ENCODE assay signal across 1 cellular context in the genomic region with DNA sequence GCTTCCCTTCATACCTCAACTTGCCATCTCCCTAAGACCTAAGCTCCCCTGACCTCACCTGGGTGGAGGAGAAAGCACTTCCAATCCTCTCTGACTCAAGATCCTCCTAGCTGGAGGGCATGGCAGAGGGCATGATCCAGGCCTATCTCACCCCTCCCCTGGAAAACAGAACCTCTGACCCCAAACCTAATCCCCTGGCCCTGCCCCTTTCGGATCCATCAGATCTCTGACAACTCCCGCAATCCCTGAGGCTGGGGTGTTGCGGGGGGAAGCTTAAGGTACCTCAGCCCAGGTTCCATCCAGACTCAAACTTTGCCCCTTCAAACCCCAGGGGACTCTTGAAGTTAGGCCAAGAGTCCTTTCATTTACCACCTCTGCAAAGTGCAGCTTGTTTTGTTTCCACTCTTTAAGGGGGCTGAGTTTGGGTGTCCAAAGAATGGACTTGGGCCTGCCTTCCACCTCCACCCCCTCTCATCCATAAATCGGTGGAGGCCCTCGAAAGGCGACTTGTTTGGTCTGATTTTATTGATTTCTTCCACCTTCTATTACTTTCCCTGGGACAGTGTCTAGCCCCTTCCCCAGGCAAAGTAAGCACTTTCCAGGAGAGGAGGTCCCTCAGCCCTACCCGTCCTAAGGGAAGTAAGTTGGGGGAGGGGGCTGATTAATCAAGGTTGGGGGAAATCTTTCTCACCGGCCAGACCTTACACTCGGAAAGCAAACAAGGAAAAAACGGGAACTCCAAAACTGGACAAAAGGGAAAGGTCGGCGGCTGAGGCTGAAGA.
TF ChIP-seq lines count a peak whose summit lies in the region.

No MANE protein-coding gene starts in this region.

TF ChIP-seq in HepG2, 621 proteins besides CTCF, POLR2A, EP300 and RAD21 (continued from another document and continues in another):
- TF ChIP-seq, protein P1, sequence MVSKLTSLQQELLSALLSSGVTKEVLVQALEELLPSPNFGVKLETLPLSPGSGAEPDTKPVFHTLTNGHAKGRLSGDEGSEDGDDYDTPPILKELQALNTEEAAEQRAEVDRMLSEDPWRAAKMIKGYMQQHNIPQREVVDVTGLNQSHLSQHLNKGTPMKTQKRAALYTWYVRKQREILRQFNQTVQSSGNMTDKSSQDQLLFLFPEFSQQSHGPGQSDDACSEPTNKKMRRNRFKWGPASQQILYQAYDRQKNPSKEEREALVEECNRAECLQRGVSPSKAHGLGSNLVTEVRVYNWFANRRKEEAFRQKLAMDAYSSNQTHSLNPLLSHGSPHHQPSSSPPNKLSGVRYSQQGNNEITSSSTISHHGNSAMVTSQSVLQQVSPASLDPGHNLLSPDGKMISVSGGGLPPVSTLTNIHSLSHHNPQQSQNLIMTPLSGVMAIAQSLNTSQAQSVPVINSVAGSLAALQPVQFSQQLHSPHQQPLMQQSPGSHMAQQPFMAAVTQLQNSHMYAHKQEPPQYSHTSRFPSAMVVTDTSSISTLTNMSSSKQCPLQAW (CRISPR knock-in tag; IDR thresholded peaks at IDR 0.05) = peak; percentile 41; the same call in 1 of the 2 replicates
- no peak for TF ChIP-seq ZSCAN12 (CRISPR knock-in tag; IDR thresholded peaks at IDR 0.05)
- TF ChIP-seq ZKSCAN5 (CRISPR knock-in tag; IDR thresholded peaks at IDR 0.05) = no peak
- no peak; the same call in 1 of the 2 replicates for TF ChIP-seq ZNF567 (CRISPR knock-in tag; IDR thresholded peaks at IDR 0.05; ENCODE audit: borderline replicate concordance)
- TF ChIP-seq, protein P2, sequence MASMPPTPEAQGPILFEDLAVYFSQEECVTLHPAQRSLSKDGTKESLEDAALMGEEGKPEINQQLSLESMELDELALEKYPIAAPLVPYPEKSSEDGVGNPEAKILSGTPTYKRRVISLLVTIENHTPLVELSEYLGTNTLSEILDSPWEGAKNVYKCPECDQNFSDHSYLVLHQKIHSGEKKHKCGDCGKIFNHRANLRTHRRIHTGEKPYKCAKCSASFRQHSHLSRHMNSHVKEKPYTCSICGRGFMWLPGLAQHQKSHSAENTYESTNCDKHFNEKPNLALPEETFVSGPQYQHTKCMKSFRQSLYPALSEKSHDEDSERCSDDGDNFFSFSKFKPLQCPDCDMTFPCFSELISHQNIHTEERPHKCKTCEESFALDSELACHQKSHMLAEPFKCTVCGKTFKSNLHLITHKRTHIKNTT (CRISPR knock-in tag; IDR thresholded peaks at IDR 0.05) = no peak
- no peak for TF ChIP-seq PAWR (CRISPR knock-in tag; IDR thresholded peaks at IDR 0.05; ENCODE audit: borderline replicate concordance)
- TF ChIP-seq SIX4 (CRISPR knock-in tag; IDR thresholded peaks at IDR 0.05) = no peak
- TF ChIP-seq, protein P3, sequence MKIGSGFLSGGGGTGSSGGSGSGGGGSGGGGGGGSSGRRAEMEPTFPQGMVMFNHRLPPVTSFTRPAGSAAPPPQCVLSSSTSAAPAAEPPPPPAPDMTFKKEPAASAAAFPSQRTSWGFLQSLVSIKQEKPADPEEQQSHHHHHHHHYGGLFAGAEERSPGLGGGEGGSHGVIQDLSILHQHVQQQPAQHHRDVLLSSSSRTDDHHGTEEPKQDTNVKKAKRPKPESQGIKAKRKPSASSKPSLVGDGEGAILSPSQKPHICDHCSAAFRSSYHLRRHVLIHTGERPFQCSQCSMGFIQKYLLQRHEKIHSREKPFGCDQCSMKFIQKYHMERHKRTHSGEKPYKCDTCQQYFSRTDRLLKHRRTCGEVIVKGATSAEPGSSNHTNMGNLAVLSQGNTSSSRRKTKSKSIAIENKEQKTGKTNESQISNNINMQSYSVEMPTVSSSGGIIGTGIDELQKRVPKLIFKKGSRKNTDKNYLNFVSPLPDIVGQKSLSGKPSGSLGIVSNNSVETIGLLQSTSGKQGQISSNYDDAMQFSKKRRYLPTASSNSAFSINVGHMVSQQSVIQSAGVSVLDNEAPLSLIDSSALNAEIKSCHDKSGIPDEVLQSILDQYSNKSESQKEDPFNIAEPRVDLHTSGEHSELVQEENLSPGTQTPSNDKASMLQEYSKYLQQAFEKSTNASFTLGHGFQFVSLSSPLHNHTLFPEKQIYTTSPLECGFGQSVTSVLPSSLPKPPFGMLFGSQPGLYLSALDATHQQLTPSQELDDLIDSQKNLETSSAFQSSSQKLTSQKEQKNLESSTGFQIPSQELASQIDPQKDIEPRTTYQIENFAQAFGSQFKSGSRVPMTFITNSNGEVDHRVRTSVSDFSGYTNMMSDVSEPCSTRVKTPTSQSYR (CRISPR knock-in tag; IDR thresholded peaks at IDR 0.05; ENCODE audit: borderline replicate concordance) = 0 out of 2 replicates have a peak, but pooled peaks have one; percentile 44
- 0 out of 2 replicates have a peak, but pooled peaks have one; percentile 12 for TF ChIP-seq KLF11 (CRISPR knock-in tag; IDR thresholded peaks at IDR 0.05)
- TF ChIP-seq ZBTB7A (CRISPR knock-in tag; IDR thresholded peaks at IDR 0.05) = peak; percentile 53
- 0 out of 2 replicates have a peak, but pooled peaks have one; percentile 38 for TF ChIP-seq SNAPC2 (CRISPR knock-in tag; IDR thresholded peaks at IDR 0.05)
- TF ChIP-seq, protein P4, sequence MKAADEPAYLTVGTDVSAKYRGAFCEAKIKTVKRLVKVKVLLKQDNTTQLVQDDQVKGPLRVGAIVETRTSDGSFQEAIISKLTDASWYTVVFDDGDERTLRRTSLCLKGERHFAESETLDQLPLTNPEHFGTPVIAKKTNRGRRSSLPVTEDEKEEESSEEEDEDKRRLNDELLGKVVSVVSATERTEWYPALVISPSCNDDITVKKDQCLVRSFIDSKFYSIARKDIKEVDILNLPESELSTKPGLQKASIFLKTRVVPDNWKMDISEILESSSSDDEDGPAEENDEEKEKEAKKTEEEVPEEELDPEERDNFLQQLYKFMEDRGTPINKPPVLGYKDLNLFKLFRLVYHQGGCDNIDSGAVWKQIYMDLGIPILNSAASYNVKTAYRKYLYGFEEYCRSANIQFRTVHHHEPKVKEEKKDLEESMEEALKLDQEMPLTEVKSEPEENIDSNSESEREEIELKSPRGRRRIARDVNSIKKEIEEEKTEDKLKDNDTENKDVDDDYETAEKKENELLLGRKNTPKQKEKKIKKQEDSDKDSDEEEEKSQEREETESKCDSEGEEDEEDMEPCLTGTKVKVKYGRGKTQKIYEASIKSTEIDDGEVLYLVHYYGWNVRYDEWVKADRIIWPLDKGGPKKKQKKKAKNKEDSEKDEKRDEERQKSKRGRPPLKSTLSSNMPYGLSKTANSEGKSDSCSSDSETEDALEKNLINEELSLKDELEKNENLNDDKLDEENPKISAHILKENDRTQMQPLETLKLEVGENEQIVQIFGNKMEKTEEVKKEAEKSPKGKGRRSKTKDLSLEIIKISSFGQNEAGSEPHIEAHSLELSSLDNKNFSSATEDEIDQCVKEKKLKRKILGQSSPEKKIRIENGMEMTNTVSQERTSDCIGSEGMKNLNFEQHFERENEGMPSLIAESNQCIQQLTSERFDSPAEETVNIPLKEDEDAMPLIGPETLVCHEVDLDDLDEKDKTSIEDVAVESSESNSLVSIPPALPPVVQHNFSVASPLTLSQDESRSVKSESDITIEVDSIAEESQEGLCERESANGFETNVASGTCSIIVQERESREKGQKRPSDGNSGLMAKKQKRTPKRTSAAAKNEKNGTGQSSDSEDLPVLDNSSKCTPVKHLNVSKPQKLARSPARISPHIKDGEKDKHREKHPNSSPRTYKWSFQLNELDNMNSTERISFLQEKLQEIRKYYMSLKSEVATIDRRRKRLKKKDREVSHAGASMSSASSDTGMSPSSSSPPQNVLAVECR (CRISPR knock-in tag; IDR thresholded peaks at IDR 0.05; ENCODE audit: borderline replicate concordance) = peak; percentile 49; the same call in 1 of the 2 replicates
- peak; percentile 31; the same call in 1 of the 2 replicates for TF ChIP-seq KAT8 (CRISPR knock-in tag; IDR thresholded peaks at IDR 0.05)
- TF ChIP-seq HNF4A (CRISPR knock-in tag; IDR thresholded peaks at IDR 0.05) = peak; percentile 40
- no peak for TF ChIP-seq ZNF709 (CRISPR knock-in tag; IDR thresholded peaks at IDR 0.05)
- TF ChIP-seq ZNF766 (CRISPR knock-in tag; IDR thresholded peaks at IDR 0.05; ENCODE audit: borderline replicate concordance) = 0 out of 2 replicates have a peak, but pooled peaks have one; percentile 47
- TF ChIP-seq, protein P5, sequence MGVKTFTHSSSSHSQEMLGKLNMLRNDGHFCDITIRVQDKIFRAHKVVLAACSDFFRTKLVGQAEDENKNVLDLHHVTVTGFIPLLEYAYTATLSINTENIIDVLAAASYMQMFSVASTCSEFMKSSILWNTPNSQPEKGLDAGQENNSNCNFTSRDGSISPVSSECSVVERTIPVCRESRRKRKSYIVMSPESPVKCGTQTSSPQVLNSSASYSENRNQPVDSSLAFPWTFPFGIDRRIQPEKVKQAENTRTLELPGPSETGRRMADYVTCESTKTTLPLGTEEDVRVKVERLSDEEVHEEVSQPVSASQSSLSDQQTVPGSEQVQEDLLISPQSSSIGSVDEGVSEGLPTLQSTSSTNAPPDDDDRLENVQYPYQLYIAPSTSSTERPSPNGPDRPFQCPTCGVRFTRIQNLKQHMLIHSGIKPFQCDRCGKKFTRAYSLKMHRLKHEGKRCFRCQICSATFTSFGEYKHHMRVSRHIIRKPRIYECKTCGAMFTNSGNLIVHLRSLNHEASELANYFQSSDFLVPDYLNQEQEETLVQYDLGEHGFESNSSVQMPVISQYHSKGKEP (CRISPR knock-in tag; IDR thresholded peaks at IDR 0.05) = peak; percentile 18; the same call in 1 of the 2 replicates
- TF ChIP-seq HMG20A (CRISPR knock-in tag; IDR thresholded peaks at IDR 0.05; ENCODE audit: borderline replicate concordance) = no peak
- TF ChIP-seq MEIS1 (CRISPR knock-in tag; IDR thresholded peaks at IDR 0.05; ENCODE audit: borderline replicate concordance) = 0 out of 2 replicates have a peak, but pooled peaks have one; percentile 8
- TF ChIP-seq ZMYM4 (CRISPR knock-in tag; IDR thresholded peaks at IDR 0.05) = peak; percentile 60; the same call in 1 of the 2 replicates
- peak; percentile 13 for TF ChIP-seq XRCC5 (optimal IDR thresholded peaks at IDR 0.05; ENCODE audit: low read length)
- TF ChIP-seq, protein P6, sequence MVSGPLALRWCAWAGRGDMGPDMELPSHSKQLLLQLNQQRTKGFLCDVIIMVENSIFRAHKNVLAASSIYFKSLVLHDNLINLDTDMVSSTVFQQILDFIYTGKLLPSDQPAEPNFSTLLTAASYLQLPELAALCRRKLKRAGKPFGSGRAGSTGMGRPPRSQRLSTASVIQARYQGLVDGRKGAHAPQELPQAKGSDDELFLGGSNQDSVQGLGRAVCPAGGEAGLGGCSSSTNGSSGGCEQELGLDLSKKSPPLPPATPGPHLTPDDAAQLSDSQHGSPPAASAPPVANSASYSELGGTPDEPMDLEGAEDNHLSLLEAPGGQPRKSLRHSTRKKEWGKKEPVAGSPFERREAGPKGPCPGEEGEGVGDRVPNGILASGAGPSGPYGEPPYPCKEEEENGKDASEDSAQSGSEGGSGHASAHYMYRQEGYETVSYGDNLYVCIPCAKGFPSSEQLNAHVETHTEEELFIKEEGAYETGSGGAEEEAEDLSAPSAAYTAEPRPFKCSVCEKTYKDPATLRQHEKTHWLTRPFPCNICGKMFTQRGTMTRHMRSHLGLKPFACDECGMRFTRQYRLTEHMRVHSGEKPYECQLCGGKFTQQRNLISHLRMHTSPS (CRISPR knock-in tag; IDR thresholded peaks at IDR 0.05; ENCODE audit: low read depth) = peak; percentile 22; the same call in 1 of the 2 replicates
- TF ChIP-seq, protein P7, sequence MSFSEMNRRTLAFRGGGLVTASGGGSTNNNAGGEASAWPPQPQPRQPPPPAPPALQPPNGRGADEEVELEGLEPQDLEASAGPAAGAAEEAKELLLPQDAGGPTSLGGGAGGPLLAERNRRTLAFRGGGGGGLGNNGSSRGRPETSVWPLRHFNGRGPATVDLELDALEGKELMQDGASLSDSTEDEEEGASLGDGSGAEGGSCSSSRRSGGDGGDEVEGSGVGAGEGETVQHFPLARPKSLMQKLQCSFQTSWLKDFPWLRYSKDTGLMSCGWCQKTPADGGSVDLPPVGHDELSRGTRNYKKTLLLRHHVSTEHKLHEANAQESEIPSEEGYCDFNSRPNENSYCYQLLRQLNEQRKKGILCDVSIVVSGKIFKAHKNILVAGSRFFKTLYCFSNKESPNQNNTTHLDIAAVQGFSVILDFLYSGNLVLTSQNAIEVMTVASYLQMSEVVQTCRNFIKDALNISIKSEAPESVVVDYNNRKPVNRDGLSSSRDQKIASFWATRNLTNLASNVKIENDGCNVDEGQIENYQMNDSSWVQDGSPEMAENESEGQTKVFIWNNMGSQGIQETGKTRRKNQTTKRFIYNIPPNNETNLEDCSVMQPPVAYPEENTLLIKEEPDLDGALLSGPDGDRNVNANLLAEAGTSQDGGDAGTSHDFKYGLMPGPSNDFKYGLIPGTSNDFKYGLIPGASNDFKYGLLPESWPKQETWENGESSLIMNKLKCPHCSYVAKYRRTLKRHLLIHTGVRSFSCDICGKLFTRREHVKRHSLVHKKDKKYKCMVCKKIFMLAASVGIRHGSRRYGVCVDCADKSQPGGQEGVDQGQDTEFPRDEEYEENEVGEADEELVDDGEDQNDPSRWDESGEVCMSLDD (CRISPR knock-in tag; IDR thresholded peaks at IDR 0.05; ENCODE audit: borderline replicate concordance) = peak; percentile 35; the same call in 1 of the 2 replicates
- TF ChIP-seq, protein P8, sequence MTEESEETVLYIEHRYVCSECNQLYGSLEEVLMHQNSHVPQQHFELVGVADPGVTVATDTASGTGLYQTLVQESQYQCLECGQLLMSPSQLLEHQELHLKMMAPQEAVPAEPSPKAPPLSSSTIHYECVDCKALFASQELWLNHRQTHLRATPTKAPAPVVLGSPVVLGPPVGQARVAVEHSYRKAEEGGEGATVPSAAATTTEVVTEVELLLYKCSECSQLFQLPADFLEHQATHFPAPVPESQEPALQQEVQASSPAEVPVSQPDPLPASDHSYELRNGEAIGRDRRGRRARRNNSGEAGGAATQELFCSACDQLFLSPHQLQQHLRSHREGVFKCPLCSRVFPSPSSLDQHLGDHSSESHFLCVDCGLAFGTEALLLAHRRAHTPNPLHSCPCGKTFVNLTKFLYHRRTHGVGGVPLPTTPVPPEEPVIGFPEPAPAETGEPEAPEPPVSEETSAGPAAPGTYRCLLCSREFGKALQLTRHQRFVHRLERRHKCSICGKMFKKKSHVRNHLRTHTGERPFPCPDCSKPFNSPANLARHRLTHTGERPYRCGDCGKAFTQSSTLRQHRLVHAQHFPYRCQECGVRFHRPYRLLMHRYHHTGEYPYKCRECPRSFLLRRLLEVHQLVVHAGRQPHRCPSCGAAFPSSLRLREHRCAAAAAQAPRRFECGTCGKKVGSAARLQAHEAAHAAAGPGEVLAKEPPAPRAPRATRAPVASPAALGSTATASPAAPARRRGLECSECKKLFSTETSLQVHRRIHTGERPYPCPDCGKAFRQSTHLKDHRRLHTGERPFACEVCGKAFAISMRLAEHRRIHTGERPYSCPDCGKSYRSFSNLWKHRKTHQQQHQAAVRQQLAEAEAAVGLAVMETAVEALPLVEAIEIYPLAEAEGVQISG (CRISPR knock-in tag; IDR thresholded peaks at IDR 0.05) = peak; percentile 25
- TF ChIP-seq PHF8 (CRISPR knock-in tag; IDR thresholded peaks at IDR 0.05) = 0 out of 2 replicates have a peak, but pooled peaks have one; percentile 17
- no peak for TF ChIP-seq NFE2L2 (IDR thresholded peaks at IDR 0.05; ENCODE audit: low read length)
- TF ChIP-seq TGIF2 (CRISPR knock-in tag; IDR thresholded peaks at IDR 0.05) = no peak
- TF ChIP-seq, protein P9, sequence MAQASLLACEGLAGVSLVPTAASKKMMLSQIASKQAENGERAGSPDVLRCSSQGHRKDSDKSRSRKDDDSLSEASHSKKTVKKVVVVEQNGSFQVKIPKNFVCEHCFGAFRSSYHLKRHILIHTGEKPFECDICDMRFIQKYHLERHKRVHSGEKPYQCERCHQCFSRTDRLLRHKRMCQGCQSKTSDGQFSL (CRISPR knock-in tag; IDR thresholded peaks at IDR 0.05) = peak; percentile 0; the same call in 1 of the 2 replicates
